In the genomic region with DNA sequence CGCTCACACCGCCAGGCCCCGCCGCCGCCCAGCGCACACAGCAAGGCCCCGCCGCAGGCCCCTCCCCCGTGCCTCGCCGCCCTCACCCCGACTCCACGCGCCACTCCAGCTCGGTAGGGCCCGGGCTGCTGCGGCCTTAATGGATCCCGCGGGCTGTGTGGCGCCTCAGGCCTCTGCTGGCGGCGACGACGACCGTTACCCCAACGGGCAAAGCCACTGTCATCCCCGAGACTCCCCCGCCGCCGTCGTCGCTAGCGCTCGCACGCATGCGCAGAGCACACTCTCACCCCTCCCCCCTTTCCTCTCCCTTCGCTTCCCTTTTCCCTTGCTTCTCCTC, we compare ENCODE assay signal across 8 cellular contexts. TPM values are rescaled to one million over a fixed set of nuclear protein-coding genes. Genes with fewer than 3 reads are reported as not detected.
DNase-seq lines count a peak whose midpoint lies in the region; ATAC-seq and TF ChIP-seq lines count a peak whose summit lies in the region.

A gene with protein sequence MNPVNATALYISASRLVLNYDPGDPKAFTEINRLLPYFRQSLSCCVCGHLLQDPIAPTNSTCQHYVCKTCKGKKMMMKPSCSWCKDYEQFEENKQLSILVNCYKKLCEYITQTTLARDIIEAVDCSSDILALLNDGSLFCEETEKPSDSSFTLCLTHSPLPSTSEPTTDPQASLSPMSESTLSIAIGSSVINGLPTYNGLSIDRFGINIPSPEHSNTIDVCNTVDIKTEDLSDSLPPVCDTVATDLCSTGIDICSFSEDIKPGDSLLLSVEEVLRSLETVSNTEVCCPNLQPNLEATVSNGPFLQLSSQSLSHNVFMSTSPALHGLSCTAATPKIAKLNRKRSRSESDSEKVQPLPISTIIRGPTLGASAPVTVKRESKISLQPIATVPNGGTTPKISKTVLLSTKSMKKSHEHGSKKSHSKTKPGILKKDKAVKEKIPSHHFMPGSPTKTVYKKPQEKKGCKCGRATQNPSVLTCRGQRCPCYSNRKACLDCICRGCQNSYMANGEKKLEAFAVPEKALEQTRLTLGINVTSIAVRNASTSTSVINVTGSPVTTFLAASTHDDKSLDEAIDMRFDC (minus strand): TSS at position 272 of the 337 bp plus-strand sequence. CDS start 1,222 bp downstream, outside the sequence.

- peak within 1 kb of the TSS; percentile 96 for H3K9ac ChIP-seq in DND-41 (ENCODE audit: low read depth, low read length)
- H3K9ac ChIP-seq in iPS-20b (ENCODE audit: low read depth, low read length) = peak within 1 kb of the TSS; percentile 90

- no peak for ATAC-seq in DND-41 (ENCODE audit: insufficient read depth, low read depth)
- ATAC-seq in HG03280 (IDR thresholded peaks at IDR 0.05; ENCODE audit: unreplicated experiment) = peak; percentile 37
- no peak for ATAC-seq in stimulated activated naive B cell treated with anti-CD40 and anti-IgM and Interleukin-4, amounts not matched to agents 10 μg/mL and 1 μg/mL and 100 μg/mL, for 72 hours (replicated peaks)

- H3K36me3 ChIP-seq in DND-41 (ENCODE audit: insufficient read depth, low read length) (peaks cover 41% of the 10 kb centered on the region), ascending aorta (no peaks in the 10 kb centered on the region), iPS-20b (ENCODE audit: insufficient read depth, low read depth, low read length) (0 out of 2 replicates have a peak, but pooled peaks cover 3% of the 10 kb centered on the region)

- peaks cover 23 to 59% of the 10 kb centered on the region in 2 donors for H3K4me1 Mint-ChIP-seq in stimulated activated naive B cell treated with anti-CD40 and anti-IgM and Interleukin-4, amounts not matched to agents 10 μg/mL and 1 μg/mL and 100 μg/mL, for 72 hours

- DNase-seq in DND-41 (no peak), ascending aorta (ENCODE audit: low spot score in 2 of 2) (no peak), ecto neural progenitor cell (ENCODE audit: low spot score) (no peak), NCI-H345 (lab: John Stamatoyannopoulos, UW) (no peak), NCI-H446 treated with DMSO at 0.1 percent for 48 hours (lab: John Stamatoyannopoulos, UW) (no peak)
- DNase-seq in stimulated activated naive B cell treated with anti-CD40 and anti-IgM and Interleukin-4, amounts not matched to agents 10 μg/mL and 1 μg/mL and 100 μg/mL, for 72 hours = no peak

- peak within 1 kb of the TSS; percentile 75 to 78 for H3K4me3 ChIP-seq in DND-41 (ENCODE audit: low read depth in 1 of 2, low read length in 2 of 2)
- H3K4me3 ChIP-seq in ascending aorta = peak within 1 kb of the TSS; percentile 69 to 93
- peak within 1 kb of the TSS; percentile 91 for H3K4me3 ChIP-seq in iPS-20b (ENCODE audit: low read length)

- peak within 1 kb of the TSS; percentile 99 for H3K27ac Mint-ChIP-seq in stimulated activated naive B cell treated with anti-CD40 and anti-IgM and Interleukin-4, amounts not matched to agents 10 μg/mL and 1 μg/mL and 100 μg/mL, for 72 hours

- H3K9me3 ChIP-seq in DND-41 (ENCODE audit: insufficient read depth, low read length, severe bottlenecking) = peaks cover 4% of the 10 kb centered on the region
- no peaks in the 10 kb centered on the region for H3K9me3 ChIP-seq in ascending aorta
- no peaks in the 10 kb centered on the region for H3K9me3 ChIP-seq in iPS-20b (ENCODE audit: insufficient read depth, low read depth, low read length)

- no peaks in the 10 kb centered on the region for H3K9me3 Mint-ChIP-seq in stimulated activated naive B cell treated with anti-CD40 and anti-IgM and Interleukin-4, amounts not matched to agents 10 μg/mL and 1 μg/mL and 100 μg/mL, for 72 hours

- intact Hi-C loops in ascending aorta (cut with DNase I) = loop anchor here (1.0 to 10.0 kb wide), 7 partner anchors 53 to 819 kb away; a partner anchor contains a TSS

- peaks cover 68% of the 10 kb centered on the region for H3K79me2 ChIP-seq in DND-41 (ENCODE audit: insufficient read depth, low read length)

- H3K4me3 Mint-ChIP-seq in stimulated activated naive B cell treated with anti-CD40 and anti-IgM and Interleukin-4, amounts not matched to agents 10 μg/mL and 1 μg/mL and 100 μg/mL, for 72 hours = peak within 1 kb of the TSS; percentile 91 to 94

- peaks cover 51% of the 10 kb centered on the region for H3K4me1 ChIP-seq in DND-41 (ENCODE audit: insufficient read depth, low read length)
- H3K4me1 ChIP-seq in ascending aorta = peaks cover 3 to 23% of the 10 kb centered on the region in 2 donors
- H3K4me1 ChIP-seq in iPS-20b (ENCODE audit: insufficient read depth, low read length) = peaks cover 19% of the 10 kb centered on the region; the same call in 1 of the 2 replicates

- peaks cover 0 to 4% of the 10 kb centered on the region in 2 donors for H3K27me3 Mint-ChIP-seq in stimulated activated naive B cell treated with anti-CD40 and anti-IgM and Interleukin-4, amounts not matched to agents 10 μg/mL and 1 μg/mL and 100 μg/mL, for 72 hours

- H3K27me3 ChIP-seq in DND-41 (ENCODE audit: insufficient read depth, low read length, poor library complexity) = no peaks in the 10 kb centered on the region
- H3K27me3 ChIP-seq in ascending aorta = no peaks in the 10 kb centered on the region
- H3K27me3 ChIP-seq in iPS-20b (ENCODE audit: insufficient read depth, low read length) = no peaks in the 10 kb centered on the region

- peak within 1 kb of the TSS; percentile 82 for H3K4me2 ChIP-seq in DND-41 (ENCODE audit: insufficient read depth, low read length)

- peaks cover 29 to 35% of the 10 kb centered on the region in 2 donors for H3K36me3 Mint-ChIP-seq in stimulated activated naive B cell treated with anti-CD40 and anti-IgM and Interleukin-4, amounts not matched to agents 10 μg/mL and 1 μg/mL and 100 μg/mL, for 72 hours

- peak within 1 kb of the TSS; percentile 80 for H2AFZ ChIP-seq in DND-41 (ENCODE audit: low read depth, low read length)

- H3K27ac ChIP-seq in DND-41 (ENCODE audit: low read length) (peak within 1 kb of the TSS; percentile 99), ascending aorta (peak within 1 kb of the TSS; percentile 99 to 100), iPS-20b (ENCODE audit: low read length) (peak within 1 kb of the TSS; percentile 98)

- peaks cover 42% of the 10 kb centered on the region for H4K20me1 ChIP-seq in DND-41 (ENCODE audit: insufficient read depth, low read length)

- TF ChIP-seq CTCF in DND-41 (IDR thresholded peaks at IDR 0.05; ENCODE audit: borderline replicate concordance, extremely low read depth, low read length, poor library complexity, severe bottlenecking) (no peak), ascending aorta (IDR thresholded peaks at IDR 0.05) (no peak)

RNA-seq across cellular contexts. Expression of the gene that starts here (rescaled TPM):
- total RNA-seq in ascending aorta = 16.5 TPM
